ENCODE assay signal across 8 cellular contexts in genomic region chr17:38868095-38868967, GRCh38. TPM values are rescaled to one million over a fixed set of nuclear protein-coding genes. Genes with fewer than 3 reads are reported as not detected.
DNase-seq lines count a peak whose midpoint lies in the region; TF ChIP-seq lines count a peak whose summit lies in the region.

No MANE protein-coding gene starts in this region.

- peak overlapping the region; percentile 79 for H2AFZ ChIP-seq in mammary epithelial cell (ENCODE audit: low read depth, low read length)

- no peaks in the 10 kb centered on the region for H4K20me1 ChIP-seq in mammary epithelial cell (ENCODE audit: insufficient read depth, low read length)

- CTCF ChIA-PET in mammary epithelial cell (lab: Charles Lee; ENCODE audit: low non-redundant PET), result no interaction called here

- no peaks in the 10 kb centered on the region for H3K36me3 ChIP-seq in mammary epithelial cell (ENCODE audit: insufficient read depth, low read length)
- peaks cover 0 to 2% of the 10 kb centered on the region in 2 donors for H3K36me3 ChIP-seq in stomach smooth muscle (ENCODE audit: control insufficient read depth in 2 of 2, insufficient read depth in 2 of 2, low read length in 2 of 2)

- H3K4me2 ChIP-seq in mammary epithelial cell (ENCODE audit: insufficient read depth, low read depth, low read length), result peak overlapping the region; percentile 76

- H3K79me2 ChIP-seq in mammary epithelial cell (ENCODE audit: insufficient read depth, low read length), result peaks cover 35% of the 10 kb centered on the region

- H3K4me3 ChIP-seq in mammary epithelial cell (replicated peaks in 1 of 3; ENCODE audit: insufficient read depth in 1 of 3, low read depth in 2 of 3, low read length in 3 of 3) (peak overlapping the region; percentile 45 to 84 (median 66)), stomach smooth muscle (ENCODE audit: low read length in 2 of 2) (peak overlapping the region; percentile 93 to 98)

- H3K4me1 ChIP-seq in mammary epithelial cell (ENCODE audit: insufficient read depth, low read length) (peaks cover 49% of the 10 kb centered on the region), stomach smooth muscle (ENCODE audit: control insufficient read depth, insufficient read depth, low read length) (peaks cover 34% of the 10 kb centered on the region)

- intact Hi-C loops in mammary epithelial cell (cut with micrococcal nuclease), result loop anchor here (2.0 kb wide), 1 partner anchor 188 kb away; no protein-coding TSS in a partner anchor

- 47% methylated on average over 23 of the region's 25 CpGs for WGBS in mammary epithelial cell (ENCODE audit: low coverage, missing lambda C conversion rate)

- H3K27me3 ChIP-seq in mammary epithelial cell (ENCODE audit: insufficient read depth, low read length) (no peaks in the 10 kb centered on the region), layer of hippocampus (ENCODE audit: control insufficient read depth, insufficient read depth, low read length) (no peaks in the 10 kb centered on the region), stomach smooth muscle (ENCODE audit: control insufficient read depth in 1 of 2, insufficient read depth in 2 of 2, low read length in 2 of 2) (no peaks in the 10 kb centered on the region)

- BruUV-seq in mammary epithelial cell (replicated peaks; lab: Mats Ljungman, UMichigan), result no TSS peak

- no peak for TF ChIP-seq CTCF in mammary epithelial cell (conservative IDR thresholded peaks at IDR 0.05 in 1 of 2, IDR thresholded peaks at IDR 0.05 in 1 of 2; ENCODE audit: extremely low read depth in 1 of 2, insufficient read depth in 1 of 2, low read depth in 1 of 2, low read length in 2 of 2)

- dilution Hi-C loops in mammary epithelial cell (cut with HindIII; ENCODE audit: low sequenced_read_pairs), result no loop called here

- DNase-seq in SIG-M5 treated with dmso at 0.1 percent for 504 hours (lab: John Stamatoyannopoulos, UW; ENCODE audit: unreplicated experiment), result peak; percentile 51
- no peak for DNase-seq in SIG-M5 (lab: John Stamatoyannopoulos, UW)
- DNase-seq in NCI-H2171 (lab: John Stamatoyannopoulos, UW), result peak; percentile 47
- no peak for DNase-seq in mammary epithelial cell
- no peak for DNase-seq in stimulated activated CD4-positive, alpha-beta T cell treated with anti-CD3 and anti-CD28 coated beads, Interleukin-4, amount 100 ng/mL, for 24 hours
- no peak for DNase-seq in activated gamma-delta T cell (lab: John Stamatoyannopoulos, UW)

- H3K9ac ChIP-seq in mammary epithelial cell (ENCODE audit: insufficient read depth, low read length) (no peak overlapping the region), stomach smooth muscle (ENCODE audit: low read length in 2 of 2) (peak overlapping the region; percentile 78 to 87)

- H3K27ac ChIP-seq in mammary epithelial cell (ENCODE audit: insufficient read depth, low read depth, low read length) (no peak overlapping the region), layer of hippocampus (ENCODE audit: low read depth, low read length) (peak overlapping the region; percentile 97), stomach smooth muscle (ENCODE audit: low read length) (peak overlapping the region; percentile 92)

- H3K9me3 ChIP-seq in mammary epithelial cell (replicated peaks; ENCODE audit: insufficient read depth, low read length) (no peaks in the 10 kb centered on the region), stomach smooth muscle (ENCODE audit: control insufficient read depth in 2 of 2, low read length in 2 of 2) (no peaks in the 10 kb centered on the region)

- in situ Hi-C loops in mammary epithelial cell (cut with MboI; ENCODE audit: low sequenced_read_pairs in 2 of 2), result no loop called here

RNA-seq across cellular contexts. Expression of gene LASP1, which starts 1.5 kb away (rescaled TPM):
- 100 to 1,000 TPM; 111 to 154 TPM for total RNA-seq in mammary epithelial cell
- 92.4 TPM for polyA plus RNA-seq in mammary epithelial cell
- 211 TPM for polyA minus RNA-seq in mammary epithelial cell

RNA-seq across cellular contexts. Expression of gene RPL23, which starts 14.8 kb away (rescaled TPM):
- 1,000 to 10,000 TPM in 1 of 2 donors, 100 to 1,000 TPM in 1; 693 to 1,265 TPM for total RNA-seq in mammary epithelial cell
- 2,470 TPM for polyA plus RNA-seq in mammary epithelial cell
- 585 TPM for polyA minus RNA-seq in mammary epithelial cell

RNA-seq across cellular contexts. Expression of gene CWC25, which starts 43.2 kb away (rescaled TPM):
- total RNA-seq in mammary epithelial cell, result 10 to 100 TPM in 1 of 2 donors, 1 to 10 TPM in 1; 9.2 to 18.0 TPM
- polyA plus RNA-seq in mammary epithelial cell, result 11.8 TPM
- polyA minus RNA-seq in mammary epithelial cell, result 9.4 TPM

Comparison
In these comparisons a context has a peak if more than half of its experiments do, and no peak if none do; other contexts are left out.
1. DNase-seq: peak in SIG-M5 treated with dmso at 0.1 percent for 504 hours (single experiment) and NCI-H2171 (single experiment); none in SIG-M5 (single experiment), mammary epithelial cell (single experiment), stimulated activated CD4-positive, alpha-beta T cell treated with anti-CD3 and anti-CD28 coated beads, Interleukin-4, amount 100 ng/mL, for 24 hours (single experiment) and activated gamma-delta T cell (single experiment).